Comparison of ENCODE assay signal across 23 cellular contexts in the genomic region with DNA sequence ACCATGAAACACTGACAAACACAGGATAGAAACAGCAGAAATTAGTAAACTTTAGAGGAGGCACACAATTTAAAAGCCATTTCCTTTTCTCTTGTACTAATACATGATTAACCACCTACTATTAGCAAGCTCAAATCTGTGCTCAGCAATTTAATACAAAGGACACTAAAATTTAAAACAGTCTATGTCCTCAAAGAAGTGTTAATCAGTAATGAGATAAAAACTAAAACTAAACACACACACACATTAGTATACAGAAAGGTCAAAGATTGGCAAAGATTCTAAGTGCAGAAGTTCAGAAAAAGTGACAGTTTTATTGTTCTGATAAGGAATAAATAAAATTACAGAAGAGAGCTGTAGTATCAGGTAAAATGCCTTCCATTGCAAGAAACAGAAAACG.
"Had no signal": no experiment of that assay in that cellular context is flagged by ENCODE, and none has a peak within 500 bp of the region (broad histone marks: within the 10 kb centered on the region; RNA-seq: fewer than 3 reads in every experiment).

No MANE protein-coding gene starts in this region.

- H3K9me3 ChIP-seq: SJSA1, SK-N-SH had no signal

- H3K9ac ChIP-seq: KMS-11, SK-N-SH had no signal

- H3K4me1 ChIP-seq: SJSA1 had no signal

- H3K36me3 ChIP-seq: SJSA1 had no signal

- DNase-seq: IMR-90, Kasumi-1, MM.1S, MV-4-11, NCI-H1048, NCI-H1105, NCI-H1436 treated with DMSO at 0.1 percent for 48 hours, NCI-H1694, NCI-H2081, NCI-H2107, NCI-H2227 treated with DMSO at 0.1 percent for 48 hours, NCI-H524 treated with DMSO at 0.1 percent for 48 hours, NCI-H69, NCI-H774, Right ventricle myocardium superior, RPMI8226, SIG-M5, SW 1271, T-cell had no signal

- H3K27ac ChIP-seq: HL-60, KMS-11, SJSA1 had no signal

- H3K27me3 ChIP-seq: SJSA1 had no signal

- ATAC-seq: T-cell had no signal

- H3K4me3 ChIP-seq: SJSA1 had no signal
